ENCODE assay signal across 8 cellular contexts in genomic region chr18:3451989-3452749, GRCh38. TPM values are rescaled to one million over a fixed set of nuclear protein-coding genes. Genes with fewer than 3 reads are reported as not detected.
DNase-seq lines count a peak whose midpoint lies in the region; ATAC-seq and TF ChIP-seq lines count a peak whose summit lies in the region.

No MANE protein-coding gene starts in this region.

- no peaks in the 10 kb centered on the region for H3K9me3 ChIP-seq in CD4-positive, alpha-beta T cell (ENCODE audit: control insufficient read depth, low read length)
- no peaks in the 10 kb centered on the region for H3K9me3 ChIP-seq in neuron (ENCODE audit: low read length)

- H3K27me3 ChIP-seq in CD4-positive, alpha-beta T cell (ENCODE audit: control insufficient read depth, insufficient read depth, low read length), result no peaks in the 10 kb centered on the region
- H3K27me3 ChIP-seq in neuron (ENCODE audit: insufficient read depth, low read length), result no peaks in the 10 kb centered on the region

- peak overlapping the region; percentile 2 for H2AFZ ChIP-seq in neuron (ENCODE audit: low read depth, low read length)

- peaks cover 36% of the 10 kb centered on the region for H3K4me1 ChIP-seq in neuron (ENCODE audit: insufficient read depth, low read length)

- H3K27me3 Mint-ChIP-seq in CD4-positive, alpha-beta T cell, result peaks cover 5% of the 10 kb centered on the region
- no peaks in the 10 kb centered on the region for H3K27me3 Mint-ChIP-seq in activated T-helper 17 cell treated with anti-CD3 and anti-CD28 coated beads, Interleukin-2, amount 50 U/mL, for 72 hours

- POLR2A ChIA-PET in CD4-positive, alpha-beta T cell (lab: Charles Lee), result interaction anchor here (0.7 to 9.4 kb wide), 20 partner anchors 10 to 391 kb away, joined by 3 to 140 read pairs (median 10); partner anchors contain the start of genes MYL12A and MYL12B

- H3K4me3 Mint-ChIP-seq in CD4-positive, alpha-beta T cell, result peak overlapping the region; percentile 98
- peak overlapping the region; percentile 98 for H3K4me3 Mint-ChIP-seq in activated T-helper 17 cell treated with anti-CD3 and anti-CD28 coated beads, Interleukin-2, amount 50 U/mL, for 72 hours

- H3K27ac ChIP-seq in CD4-positive, alpha-beta T cell (ENCODE audit: low read depth, low read length), result peak overlapping the region; percentile 98

- peak in 9 of 10 experiments; percentile 8 to 47 (median 15) for DNase-seq in CD4-positive, alpha-beta T cell
- DNase-seq in LoVo (ENCODE audit: low spot score) (peak; percentile 62), fibroblast of the aortic adventitia (ENCODE audit: low read depth) (peak; percentile 82), omental fat pad (ENCODE audit: low spot score) (no peak), NCI-H1930 (lab: John Stamatoyannopoulos, UW) (no peak)

- no peak for ATAC-seq in CD4-positive, alpha-beta T cell (ENCODE audit: poor library complexity)
- ATAC-seq in activated T-helper 17 cell treated with anti-CD3 and anti-CD28 coated beads, Interleukin-2, amount 50 U/mL, for 72 hours (replicated peaks), result no peak
- no peak for ATAC-seq in omental fat pad (ENCODE audit: low FRiP score)
- no peak for ATAC-seq in GM21381 (IDR thresholded peaks at IDR 0.05; ENCODE audit: unreplicated experiment)

- H3K27ac Mint-ChIP-seq in CD4-positive, alpha-beta T cell, result peak overlapping the region; percentile 99
- H3K27ac Mint-ChIP-seq in activated T-helper 17 cell treated with anti-CD3 and anti-CD28 coated beads, Interleukin-2, amount 50 U/mL, for 72 hours, result peak overlapping the region; percentile 99

- CTCF ChIA-PET in CD4-positive, alpha-beta T cell (lab: Charles Lee), result interaction anchor here (1.0 to 6.4 kb wide), 5 partner anchors 11 to 155 kb away, joined by 4 to 51 read pairs (median 8); no protein-coding TSS in a partner anchor

- no peak for TF ChIP-seq CTCF in CD4-positive, alpha-beta T cell (IDR thresholded peaks at IDR 0.05)
- TF ChIP-seq CTCF in fibroblast of the aortic adventitia (IDR thresholded peaks at IDR 0.05; ENCODE audit: insufficient read depth, low read length) (no peak), omental fat pad (IDR thresholded peaks at IDR 0.05) (no peak)

- intact Hi-C loops in CD4-positive, alpha-beta T cell (cut with DNase I, micrococcal nuclease), result loop anchor here (1.0 to 10.0 kb wide), 9 partner anchors 70 to 517 kb away; partner anchors contain the start of genes LPIN2 (in 1 of the 2) and MYL12B (in 1 of the 2)

- H3K36me3 Mint-ChIP-seq in CD4-positive, alpha-beta T cell (ENCODE audit: low read depth), result peaks cover 60% of the 10 kb centered on the region
- peaks cover 95% of the 10 kb centered on the region for H3K36me3 Mint-ChIP-seq in activated T-helper 17 cell treated with anti-CD3 and anti-CD28 coated beads, Interleukin-2, amount 50 U/mL, for 72 hours (ENCODE audit: low read depth)

- no peaks in the 10 kb centered on the region for H3K9me3 Mint-ChIP-seq in CD4-positive, alpha-beta T cell
- H3K9me3 Mint-ChIP-seq in activated T-helper 17 cell treated with anti-CD3 and anti-CD28 coated beads, Interleukin-2, amount 50 U/mL, for 72 hours, result no peaks in the 10 kb centered on the region

- peaks cover 11% of the 10 kb centered on the region for H3K36me3 ChIP-seq in neuron (ENCODE audit: insufficient read depth, low read length)

- H3K4me3 ChIP-seq in fibroblast of the aortic adventitia (ENCODE audit: low read depth, low read length), result peak overlapping the region; percentile 68
- peak overlapping the region; percentile 66 for H3K4me3 ChIP-seq in neuron (ENCODE audit: low read length)

- H3K4me1 Mint-ChIP-seq in CD4-positive, alpha-beta T cell (ENCODE audit: low read depth), result peaks cover 70% of the 10 kb centered on the region
- H3K4me1 Mint-ChIP-seq in activated T-helper 17 cell treated with anti-CD3 and anti-CD28 coated beads, Interleukin-2, amount 50 U/mL, for 72 hours, result peaks cover 19% of the 10 kb centered on the region

RNA-seq across cellular contexts. Expression of gene TGIF1, which starts 2.2 kb away (rescaled TPM):
- total RNA-seq in CD4-positive, alpha-beta T cell, result 10 to 100 TPM; 54.6 to 55.4 TPM
- 10 to 100 TPM; 18.6 to 86.1 TPM for total RNA-seq in activated T-helper 17 cell treated with anti-CD3 and anti-CD28 coated beads, Interleukin-2, amount 50 U/mL, for 72 hours
- 68.4 and 106 TPM in 2 replicates for total RNA-seq in fibroblast of the aortic adventitia (ENCODE audit: low replicate concordance)
- 100 to 1,000 TPM in 1 of 4 donors, 10 to 100 TPM in 3; 64.5 to 123 (median 88.7) TPM for total RNA-seq in omental fat pad

Comparison
In these comparisons a context has a peak if more than half of its experiments do, and no peak if none do; other contexts are left out.
1. DNase-seq: peak in CD4-positive, alpha-beta T cell (9 of 10), LoVo (single experiment) and fibroblast of the aortic adventitia (single experiment); none in omental fat pad (single experiment) and NCI-H1930 (0 of 2).